In genomic region chr17:51860934-51861561, GRCh38 we compare ENCODE assay signal across 9 cellular contexts.
DNase-seq lines count a peak whose midpoint lies in the region; ATAC-seq and FAIRE-seq lines count a peak whose summit lies in the region.
"Had no signal": no experiment of that assay in that cellular context is flagged by ENCODE, and none has a peak within 500 bp of the region (broad histone marks: within the 10 kb centered on the region; RNA-seq: fewer than 3 reads in every experiment).

No MANE protein-coding gene starts in this region.

- no peaks in the 10 kb centered on the region for H3K36me3 ChIP-seq in iPS DF 6.9 (ENCODE audit: control insufficient read depth, insufficient read depth, low read length)
- no peaks in the 10 kb centered on the region for H3K36me3 ChIP-seq in mesenchymal stem cell (ENCODE audit: control insufficient read depth in 1 of 2, insufficient read depth in 2 of 2, low read depth in 1 of 2, low read length in 2 of 2)

- no peak overlapping the region for H3K18ac ChIP-seq in mesenchymal stem cell (ENCODE audit: low read depth in 1 of 2, low read length in 2 of 2)

- H3K4me3 ChIP-seq in iPS DF 6.9 (ENCODE audit: low read length), result no peak overlapping the region
- H3K4me3 ChIP-seq in mesenchymal stem cell (ENCODE audit: insufficient read depth in 1 of 2, low read depth in 1 of 2, low read length in 2 of 2), result no peak overlapping the region

- no peak overlapping the region for H3K4me2 ChIP-seq in mesenchymal stem cell (ENCODE audit: low read length, poor library complexity, severe bottlenecking)

- H2BK15ac ChIP-seq in mesenchymal stem cell (ENCODE audit: low read depth, poor library complexity, severe bottlenecking), result no peak overlapping the region

- ATAC-seq in GM19452 (IDR thresholded peaks at IDR 0.05; ENCODE audit: unreplicated experiment), result no peak
- no peak for ATAC-seq in GM19467 (IDR thresholded peaks at IDR 0.05; ENCODE audit: unreplicated experiment)
- ATAC-seq: activated naive CD4-positive, alpha-beta T cell treated with anti-CD3 and anti-CD28 coated beads, Interleukin-2, amount 50 U/mL, for 72 hours had no signal

- no peak overlapping the region for H3K23ac ChIP-seq in mesenchymal stem cell (ENCODE audit: low read length in 2 of 2)

- H4K8ac ChIP-seq in mesenchymal stem cell (ENCODE audit: low read length), result no peak overlapping the region

- H3K4ac ChIP-seq in mesenchymal stem cell (ENCODE audit: low read depth in 1 of 2, low read length in 2 of 2), result no peak overlapping the region

- no peak overlapping the region for H2AK5ac ChIP-seq in mesenchymal stem cell (ENCODE audit: low read length, severe bottlenecking)

- peak; percentile 21 to 24 for DNase-seq in activated T-cell treated with anti-CD3 and anti-CD28 coated beads, Interleukin-2, amount 50 U/mL, for 48 hours
- no peak for DNase-seq in activated T-cell treated with anti-CD3 and anti-CD28 coated beads, Interleukin-2, amount 50 U/mL, for 1 hour
- DNase-seq in HTR-8/SVneo (ENCODE audit: insufficient read length, low spot score) (peak; percentile 9), SK-MEL-5 (ENCODE audit: low read depth, low spot score) (peak; percentile 77), iPS DF 6.9 (ENCODE audit: low read depth, low spot score) (peak; percentile 61), mesenchymal stem cell (no peak)

- H3K27me3 ChIP-seq in iPS DF 6.9 (ENCODE audit: control insufficient read depth, insufficient read depth, low read length) (no peaks in the 10 kb centered on the region), mesenchymal stem cell (ENCODE audit: control insufficient read depth in 1 of 2, insufficient read depth in 1 of 2, low read length in 2 of 2) (no peaks in the 10 kb centered on the region)

- no CpG with 5 or more reads among the region's 6 CpGs for WGBS in iPS DF 6.9 (ENCODE audit: insufficient coverage, insufficient read length)
- 6% methylated on average over 5 of the region's 6 CpGs for WGBS in mesenchymal stem cell

- H3K9ac ChIP-seq in mesenchymal stem cell (ENCODE audit: low read length), result no peak overlapping the region

- H4K91ac ChIP-seq in mesenchymal stem cell (ENCODE audit: low read length), result no peak overlapping the region

- H3K14ac ChIP-seq in mesenchymal stem cell (ENCODE audit: low read length in 2 of 2), result no peak overlapping the region

- H2AFZ ChIP-seq in mesenchymal stem cell (ENCODE audit: low read depth, low read length), result no peak overlapping the region

- H2BK120ac ChIP-seq in mesenchymal stem cell (ENCODE audit: low read depth, low read length), result no peak overlapping the region

- H3K9me3 ChIP-seq in iPS DF 6.9 (ENCODE audit: control insufficient read depth, insufficient read depth, low read length) (no peaks in the 10 kb centered on the region), mesenchymal stem cell (ENCODE audit: control insufficient read depth, low read length) (no peaks in the 10 kb centered on the region)

- H3K27ac ChIP-seq in iPS DF 6.9 (ENCODE audit: low read length), result no peak overlapping the region
- H3K27ac ChIP-seq in mesenchymal stem cell (ENCODE audit: low read length, poor library complexity, severe bottlenecking), result no peak overlapping the region

- no peak overlapping the region for H2BK12ac ChIP-seq in mesenchymal stem cell (ENCODE audit: low read length in 2 of 2)

- H3K4me1 ChIP-seq in iPS DF 6.9 (ENCODE audit: control insufficient read depth, insufficient read depth, low read length), result no peaks in the 10 kb centered on the region
- H3K4me1 ChIP-seq in mesenchymal stem cell (ENCODE audit: control insufficient read depth, insufficient read depth, low read depth, low read length), result no peaks in the 10 kb centered on the region

- H2BK5ac ChIP-seq in mesenchymal stem cell (ENCODE audit: low read depth, low read length, poor library complexity, severe bottlenecking), result no peak overlapping the region

- in situ Hi-C loops in SK-MEL-5 (cut with HindIII; ENCODE audit: low pct_unique_long_range_greater_than_20kb, low sequenced_read_pairs), result no loop called here

- FAIRE-seq in HTR-8/SVneo (lab: Jason Lieb, UNC), result no peak

- H3K79me1 ChIP-seq in mesenchymal stem cell (replicated peaks; ENCODE audit: low read length, poor library complexity, severe bottlenecking), result no peaks in the 10 kb centered on the region

Comparison
In these comparisons a context has a peak if more than half of its experiments do, and no peak if none do; other contexts are left out.
1. DNase-seq: peak in activated T-cell treated with anti-CD3 and anti-CD28 coated beads, Interleukin-2, amount 50 U/mL, for 48 hours (2 of 2), HTR-8/SVneo (single experiment), SK-MEL-5 (single experiment) and iPS DF 6.9 (single experiment); none in activated T-cell treated with anti-CD3 and anti-CD28 coated beads, Interleukin-2, amount 50 U/mL, for 1 hour (single experiment) and mesenchymal stem cell (single experiment).